In genomic region chr9:82184524-82184923, GRCh38 we compare ENCODE assay signal across 16 cellular contexts.
DNase-seq lines count a peak whose midpoint lies in the region; ATAC-seq and TF ChIP-seq lines count a peak whose summit lies in the region.
"Had no signal": no experiment of that assay in that cellular context is flagged by ENCODE, and none has a peak within 500 bp of the region (broad histone marks: within the 10 kb centered on the region; RNA-seq: fewer than 3 reads in every experiment).

No MANE protein-coding gene starts in this region.

- H3K4me1 ChIP-seq in CD8-positive, alpha-beta memory T cell (ENCODE audit: insufficient read depth, low read length) = no peaks in the 10 kb centered on the region
- H3K4me1 ChIP-seq in vagina (no peaks in the 10 kb centered on the region), PC-3 (ENCODE audit: insufficient read depth, low read length) (peaks cover 6% of the 10 kb centered on the region; the same call in 1 of the 2 replicates), mesenchymal stem cell (ENCODE audit: control insufficient read depth, insufficient read depth, low read depth, low read length) (no peaks in the 10 kb centered on the region)
- H3K4me1 ChIP-seq: HAP-1, SJSA1 had no signal

- H3K9me3 Mint-ChIP-seq in CD8-positive, alpha-beta memory T cell = peaks cover 0 to 12% (median 7%) of the 10 kb centered on the region in 5 donors

- CTCF ChIA-PET in CD8-positive, alpha-beta memory T cell (lab: Charles Lee) = no interaction called here
- CTCF ChIA-PET in PC-3 (lab: Charles Lee) = no interaction called here

- H2BK5ac ChIP-seq in mesenchymal stem cell (ENCODE audit: low read depth, low read length, poor library complexity, severe bottlenecking) = no peak overlapping the region

- H3K4me1 Mint-ChIP-seq in CD8-positive, alpha-beta memory T cell = peaks cover 0 to 5% (median 0%) of the 10 kb centered on the region in 3 donors
- H3K4me1 Mint-ChIP-seq: naive thymus-derived CD4-positive, alpha-beta T cell had no signal

- H3K79me1 ChIP-seq in mesenchymal stem cell (replicated peaks; ENCODE audit: low read length, poor library complexity, severe bottlenecking) = no peaks in the 10 kb centered on the region

- H3K9ac ChIP-seq in PC-3 (ENCODE audit: low read length) (no peak overlapping the region), mesenchymal stem cell (ENCODE audit: low read length) (no peak overlapping the region)

- no peak overlapping the region for H3K18ac ChIP-seq in mesenchymal stem cell (ENCODE audit: low read depth in 1 of 2, low read length in 2 of 2)

- no TSS peak for BruUV-seq in PC-3 (replicated peaks; lab: Mats Ljungman, UMichigan)

- H4K20me1 ChIP-seq in PC-3 (ENCODE audit: low read length) = no peaks in the 10 kb centered on the region

- peak; percentile 46 for DNase-seq in myocyte (ENCODE audit: low read depth)
- no peak for DNase-seq in CD8-positive, alpha-beta memory T cell
- no peak for DNase-seq in vagina (ENCODE audit: extremely low spot score in 2 of 2)
- DNase-seq in PC-3 = no peak
- DNase-seq in mesenchymal stem cell = no peak
- DNase-seq: activated CD4-positive, alpha-beta T cell treated with anti-CD3 and anti-CD28 coated beads, Interleukin-2, amount 50 U/mL, for 48 hours; activated T-cell treated with anti-CD3 and anti-CD28 coated beads, Interleukin-2, amount 50 U/mL, for 48 hours; caudate nucleus; naive thymus-derived CD4-positive, alpha-beta T cell had no signal

- no peak overlapping the region for H3K4me3 ChIP-seq in CD8-positive, alpha-beta memory T cell (ENCODE audit: low read length)
- H3K4me3 ChIP-seq in vagina (no peak overlapping the region), PC-3 (ENCODE audit: low read length) (no peak overlapping the region), mesenchymal stem cell (ENCODE audit: insufficient read depth in 1 of 2, low read depth in 1 of 2, low read length in 2 of 2) (no peak overlapping the region)
- H3K4me3 ChIP-seq: HAP-1, SJSA1 had no signal

- no peaks in the 10 kb centered on the region for H3K27me3 Mint-ChIP-seq in CD8-positive, alpha-beta memory T cell
- H3K27me3 Mint-ChIP-seq: naive thymus-derived CD4-positive, alpha-beta T cell had no signal

- H3K36me3 ChIP-seq in CD8-positive, alpha-beta memory T cell (ENCODE audit: insufficient read depth, low read length) = no peaks in the 10 kb centered on the region
- H3K36me3 ChIP-seq in vagina (no peaks in the 10 kb centered on the region), PC-3 (ENCODE audit: low read depth, low read length) (no peaks in the 10 kb centered on the region), mesenchymal stem cell (ENCODE audit: control insufficient read depth in 1 of 2, insufficient read depth in 2 of 2, low read depth in 1 of 2, low read length in 2 of 2) (no peaks in the 10 kb centered on the region)
- H3K36me3 ChIP-seq: HAP-1, SJSA1 had no signal

- no peak overlapping the region for H3K4ac ChIP-seq in mesenchymal stem cell (ENCODE audit: low read depth in 1 of 2, low read length in 2 of 2)

- no peak overlapping the region for H3K4me2 ChIP-seq in PC-3 (ENCODE audit: low read length)
- no peak overlapping the region for H3K4me2 ChIP-seq in mesenchymal stem cell (ENCODE audit: low read length, poor library complexity, severe bottlenecking)

- H3K27me3 ChIP-seq in CD8-positive, alpha-beta memory T cell (ENCODE audit: insufficient read depth, low read length, poor library complexity, severe bottlenecking) = no peaks in the 10 kb centered on the region
- H3K27me3 ChIP-seq in vagina (no peaks in the 10 kb centered on the region), PC-3 (ENCODE audit: low read length) (no peaks in the 10 kb centered on the region), mesenchymal stem cell (ENCODE audit: control insufficient read depth in 1 of 2, insufficient read depth in 1 of 2, low read length in 2 of 2) (no peaks in the 10 kb centered on the region)
- H3K27me3 ChIP-seq: SJSA1 had no signal

- H3K27ac Mint-ChIP-seq in CD8-positive, alpha-beta memory T cell = no peak overlapping the region
- H3K27ac Mint-ChIP-seq: naive thymus-derived CD4-positive, alpha-beta T cell had no signal

- H2BK120ac ChIP-seq in mesenchymal stem cell (ENCODE audit: low read depth, low read length) = no peak overlapping the region

- H3K79me2 ChIP-seq in PC-3 (ENCODE audit: low read length) = no peaks in the 10 kb centered on the region

- H2BK15ac ChIP-seq in mesenchymal stem cell (ENCODE audit: low read depth, poor library complexity, severe bottlenecking) = no peak overlapping the region

- no peak overlapping the region for H3K23ac ChIP-seq in mesenchymal stem cell (ENCODE audit: low read length in 2 of 2)

- no peak overlapping the region for H3K4me3 Mint-ChIP-seq in CD8-positive, alpha-beta memory T cell
- H3K4me3 Mint-ChIP-seq: naive thymus-derived CD4-positive, alpha-beta T cell had no signal

- TF ChIP-seq CTCF in vagina (IDR thresholded peaks at IDR 0.05) (no peak), PC-3 (conservative IDR thresholded peaks at IDR 0.05; ENCODE audit: low read depth, low read length) (no peak)

- H3K27ac ChIP-seq in CD8-positive, alpha-beta memory T cell (ENCODE audit: low read depth, low read length) = no peak overlapping the region
- H3K27ac ChIP-seq in vagina (no peak overlapping the region), PC-3 (ENCODE audit: low read length) (no peak overlapping the region), mesenchymal stem cell (ENCODE audit: low read length, poor library complexity, severe bottlenecking) (no peak overlapping the region)
- H3K27ac ChIP-seq: SJSA1 had no signal

- H3F3A ChIP-seq in PC-3 (ENCODE audit: low read length, unreplicated experiment) = no peaks in the 10 kb centered on the region

- no peak overlapping the region for H2BK12ac ChIP-seq in mesenchymal stem cell (ENCODE audit: low read length in 2 of 2)

- H4K8ac ChIP-seq in mesenchymal stem cell (ENCODE audit: low read length) = no peak overlapping the region

- no peak overlapping the region for H3K14ac ChIP-seq in mesenchymal stem cell (ENCODE audit: low read length in 2 of 2)

- WGBS in mesenchymal stem cell = 95% methylated on average over 3 of the region's 3 CpGs

- H3K9me3 ChIP-seq in CD8-positive, alpha-beta memory T cell (ENCODE audit: low read length) = no peaks in the 10 kb centered on the region
- H3K9me3 ChIP-seq in vagina (no peaks in the 10 kb centered on the region), PC-3 (ENCODE audit: low read length) (no peaks in the 10 kb centered on the region), mesenchymal stem cell (ENCODE audit: control insufficient read depth, low read length) (no peaks in the 10 kb centered on the region)
- H3K9me3 ChIP-seq: HAP-1, SJSA1 had no signal

- no peak for TF ChIP-seq POLR2A in vagina (IDR thresholded peaks at IDR 0.05)

- no peaks in the 10 kb centered on the region for H3K36me3 Mint-ChIP-seq in CD8-positive, alpha-beta memory T cell
- H3K36me3 Mint-ChIP-seq: naive thymus-derived CD4-positive, alpha-beta T cell had no signal

- no peaks in the 10 kb centered on the region for H3K9me2 ChIP-seq in PC-3 (replicated peaks; ENCODE audit: low read length)

- H4K91ac ChIP-seq in mesenchymal stem cell (ENCODE audit: low read length) = no peak overlapping the region

- H2AK5ac ChIP-seq in mesenchymal stem cell (ENCODE audit: low read length, severe bottlenecking) = no peak overlapping the region

- H2AFZ ChIP-seq in PC-3 (ENCODE audit: low read length) (no peak overlapping the region), mesenchymal stem cell (ENCODE audit: low read depth, low read length) (no peak overlapping the region)

- ATAC-seq in GM18907 (IDR thresholded peaks at IDR 0.05; ENCODE audit: unreplicated experiment) (peak; percentile 85), GM21619 (IDR thresholded peaks at IDR 0.05; ENCODE audit: unreplicated experiment) (peak; percentile 89), HG03378 (IDR thresholded peaks at IDR 0.05; ENCODE audit: unreplicated experiment) (peak; percentile 92), PC-3 (no peak)
- ATAC-seq: HepG2; left lobe of liver; naive thymus-derived CD4-positive, alpha-beta T cell had no signal

- intact Hi-C loops in vagina (cut with DNase I) = no loop called here
- intact Hi-C loops in PC-3 (cut with micrococcal nuclease) = no loop called here

- POLR2A ChIA-PET in CD8-positive, alpha-beta memory T cell (lab: Charles Lee) = no interaction called here
- POLR2A ChIA-PET in PC-3 (lab: Charles Lee; ENCODE audit: unreplicated experiment) = no interaction called here
